ENCODE assay signal across 2 cellular contexts in genomic region chr3:50688602-50689001, GRCh38. TPM values are rescaled to one million over a fixed set of nuclear protein-coding genes. Genes with fewer than 3 reads are reported as not detected.
"Had no signal": no experiment of that assay in that cellular context is flagged by ENCODE, and none has a peak within 500 bp of the region (broad histone marks: within the 10 kb centered on the region; RNA-seq: fewer than 3 reads in every experiment).

No MANE protein-coding gene starts in this region.

RNA-seq across cellular contexts. Expression of gene DOCK3, which starts 13.9 kb away (rescaled TPM):
- total RNA-seq: HepG2 had no signal
- polyA plus RNA-seq: HepG2, IgD-negative memory B cell had no signal
